1 cellular context compared by ENCODE assay signal in the genomic region with DNA sequence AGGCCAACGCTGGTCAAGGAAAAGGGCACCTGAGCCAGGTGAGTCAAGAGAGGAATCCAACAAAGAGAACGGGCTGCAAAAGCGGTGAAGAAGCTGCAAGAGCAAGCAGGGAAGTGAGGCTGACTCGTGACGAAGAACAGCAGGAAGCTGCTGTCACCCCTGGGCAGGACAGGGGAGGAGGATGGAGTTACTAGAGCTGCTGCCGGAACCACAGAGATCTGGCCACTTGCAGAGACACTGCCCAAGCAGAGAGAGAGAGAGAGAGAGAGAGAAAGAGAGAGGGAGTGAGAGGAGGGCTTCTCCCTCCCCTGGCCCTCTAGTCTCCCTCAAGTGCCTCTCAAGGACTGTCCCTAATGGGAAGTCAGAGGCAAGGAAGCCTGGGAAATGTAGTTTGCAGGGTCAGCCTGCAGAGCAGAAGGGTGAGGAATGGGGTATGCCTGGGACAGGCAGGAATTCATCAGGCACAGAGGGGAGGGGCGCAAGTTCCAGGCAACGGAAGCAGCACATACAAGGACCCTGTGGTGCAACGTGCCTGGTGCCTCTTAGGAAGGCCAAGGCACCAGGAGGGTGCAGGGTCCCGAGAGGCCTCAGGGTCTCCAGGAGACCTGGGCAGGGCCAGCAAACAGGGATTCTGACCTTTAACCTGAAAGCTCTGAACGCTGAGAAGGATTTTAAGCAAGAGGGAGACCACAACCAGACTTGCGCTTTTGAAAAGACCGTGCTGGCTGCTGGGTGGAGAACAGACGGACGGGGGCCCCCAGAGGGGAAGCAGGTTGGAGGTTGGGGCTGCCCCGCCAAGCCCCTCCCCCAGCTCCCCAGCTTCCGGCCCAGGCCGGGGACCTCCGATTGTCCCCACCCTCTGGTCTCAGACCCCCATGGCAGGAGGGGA.
TF ChIP-seq lines count a peak whose summit lies in the region.

No MANE protein-coding gene starts in this region.

TF ChIP-seq in GM12878, 131 proteins besides CTCF, POLR2A, EP300 and RAD21 (continued from another document):
- TF ChIP-seq, protein P1, sequence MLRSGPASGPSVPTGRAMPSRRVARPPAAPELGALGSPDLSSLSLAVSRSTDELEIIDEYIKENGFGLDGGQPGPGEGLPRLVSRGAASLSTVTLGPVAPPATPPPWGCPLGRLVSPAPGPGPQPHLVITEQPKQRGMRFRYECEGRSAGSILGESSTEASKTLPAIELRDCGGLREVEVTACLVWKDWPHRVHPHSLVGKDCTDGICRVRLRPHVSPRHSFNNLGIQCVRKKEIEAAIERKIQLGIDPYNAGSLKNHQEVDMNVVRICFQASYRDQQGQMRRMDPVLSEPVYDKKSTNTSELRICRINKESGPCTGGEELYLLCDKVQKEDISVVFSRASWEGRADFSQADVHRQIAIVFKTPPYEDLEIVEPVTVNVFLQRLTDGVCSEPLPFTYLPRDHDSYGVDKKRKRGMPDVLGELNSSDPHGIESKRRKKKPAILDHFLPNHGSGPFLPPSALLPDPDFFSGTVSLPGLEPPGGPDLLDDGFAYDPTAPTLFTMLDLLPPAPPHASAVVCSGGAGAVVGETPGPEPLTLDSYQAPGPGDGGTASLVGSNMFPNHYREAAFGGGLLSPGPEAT (IDR thresholded peaks at IDR 0.05; ENCODE audit: low read depth), result 0 out of 2 replicates have a peak, but pooled peaks have one; percentile 18
- TF ChIP-seq NBN (IDR thresholded peaks at IDR 0.05) (peak; percentile 75; the same call in 1 of the 2 replicates), CHD4 (IDR thresholded peaks at IDR 0.05) (no peak), SUZ12 (IDR thresholded peaks at IDR 0.05; ENCODE audit: unreplicated experiment) (no peak), RAD51 (IDR thresholded peaks at IDR 0.05) (peak; percentile 34; the same call in 1 of the 2 replicates), GABPA (IDR thresholded peaks at IDR 0.05; ENCODE audit: low read depth) (peak; percentile 68), IKZF1 (conservative IDR thresholded peaks at IDR 0.05) (peak; percentile 50), HDAC2 (IDR thresholded peaks at IDR 0.05) (no peak), SIX5 (IDR thresholded peaks at IDR 0.05; ENCODE audit: low read depth, low read length, severe bottlenecking) (peak; percentile 69), ZBED1 (IDR thresholded peaks at IDR 0.05; ENCODE audit: borderline replicate concordance) (no peak), LARP7 (IDR thresholded peaks at IDR 0.05) (no peak), NRF1 (conservative IDR thresholded peaks at IDR 0.05; ENCODE audit: low read depth, low read length) (no peak), SPI1 (IDR thresholded peaks at IDR 0.05; ENCODE audit: borderline replicate concordance, insufficient read depth, low read depth, low read length) (peak; percentile 47; the same call in 1 of the 2 replicates), MTA2 (IDR thresholded peaks at IDR 0.05; ENCODE audit: low read depth) (no peak), POLR2AphosphoS5 (IDR thresholded peaks at IDR 0.05; ENCODE audit: low read length) (no peak), CREM (IDR thresholded peaks at IDR 0.05; ENCODE audit: low read depth) (no peak; the same call in 1 of the 2 replicates), BHLHE40 (IDR thresholded peaks at IDR 0.05; ENCODE audit: borderline replicate concordance in 1 of 2, low read depth in 2 of 2, low read length in 1 of 2) (peak in 1 of 2 experiments; percentile 22; a peak in 1 of 4 replicates), NR2C2 (IDR thresholded peaks at IDR 0.05; ENCODE audit: borderline replicate concordance, control insufficient read depth, insufficient read length, low read depth) (no peak), RB1 (IDR thresholded peaks at IDR 0.05; ENCODE audit: borderline replicate concordance) (no peak)
- TF ChIP-seq, protein P2, sequence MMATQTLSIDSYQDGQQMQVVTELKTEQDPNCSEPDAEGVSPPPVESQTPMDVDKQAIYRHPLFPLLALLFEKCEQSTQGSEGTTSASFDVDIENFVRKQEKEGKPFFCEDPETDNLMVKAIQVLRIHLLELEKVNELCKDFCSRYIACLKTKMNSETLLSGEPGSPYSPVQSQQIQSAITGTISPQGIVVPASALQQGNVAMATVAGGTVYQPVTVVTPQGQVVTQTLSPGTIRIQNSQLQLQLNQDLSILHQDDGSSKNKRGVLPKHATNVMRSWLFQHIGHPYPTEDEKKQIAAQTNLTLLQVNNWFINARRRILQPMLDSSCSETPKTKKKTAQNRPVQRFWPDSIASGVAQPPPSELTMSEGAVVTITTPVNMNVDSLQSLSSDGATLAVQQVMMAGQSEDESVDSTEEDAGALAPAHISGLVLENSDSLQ (IDR thresholded peaks at IDR 0.05), result peak; percentile 36
- TF ChIP-seq, protein P3, sequence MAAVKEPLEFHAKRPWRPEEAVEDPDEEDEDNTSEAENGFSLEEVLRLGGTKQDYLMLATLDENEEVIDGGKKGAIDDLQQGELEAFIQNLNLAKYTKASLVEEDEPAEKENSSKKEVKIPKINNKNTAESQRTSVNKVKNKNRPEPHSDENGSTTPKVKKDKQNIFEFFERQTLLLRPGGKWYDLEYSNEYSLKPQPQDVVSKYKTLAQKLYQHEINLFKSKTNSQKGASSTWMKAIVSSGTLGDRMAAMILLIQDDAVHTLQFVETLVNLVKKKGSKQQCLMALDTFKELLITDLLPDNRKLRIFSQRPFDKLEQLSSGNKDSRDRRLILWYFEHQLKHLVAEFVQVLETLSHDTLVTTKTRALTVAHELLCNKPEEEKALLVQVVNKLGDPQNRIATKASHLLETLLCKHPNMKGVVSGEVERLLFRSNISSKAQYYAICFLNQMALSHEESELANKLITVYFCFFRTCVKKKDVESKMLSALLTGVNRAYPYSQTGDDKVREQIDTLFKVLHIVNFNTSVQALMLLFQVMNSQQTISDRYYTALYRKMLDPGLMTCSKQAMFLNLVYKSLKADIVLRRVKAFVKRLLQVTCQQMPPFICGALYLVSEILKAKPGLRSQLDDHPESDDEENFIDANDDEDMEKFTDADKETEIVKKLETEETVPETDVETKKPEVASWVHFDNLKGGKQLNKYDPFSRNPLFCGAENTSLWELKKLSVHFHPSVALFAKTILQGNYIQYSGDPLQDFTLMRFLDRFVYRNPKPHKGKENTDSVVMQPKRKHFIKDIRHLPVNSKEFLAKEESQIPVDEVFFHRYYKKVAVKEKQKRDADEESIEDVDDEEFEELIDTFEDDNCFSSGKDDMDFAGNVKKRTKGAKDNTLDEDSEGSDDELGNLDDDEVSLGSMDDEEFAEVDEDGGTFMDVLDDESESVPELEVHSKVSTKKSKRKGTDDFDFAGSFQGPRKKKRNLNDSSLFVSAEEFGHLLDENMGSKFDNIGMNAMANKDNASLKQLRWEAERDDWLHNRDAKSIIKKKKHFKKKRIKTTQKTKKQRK (IDR thresholded peaks at IDR 0.05; ENCODE audit: low read depth, low read length), result no peak
- TF ChIP-seq, protein P4, sequence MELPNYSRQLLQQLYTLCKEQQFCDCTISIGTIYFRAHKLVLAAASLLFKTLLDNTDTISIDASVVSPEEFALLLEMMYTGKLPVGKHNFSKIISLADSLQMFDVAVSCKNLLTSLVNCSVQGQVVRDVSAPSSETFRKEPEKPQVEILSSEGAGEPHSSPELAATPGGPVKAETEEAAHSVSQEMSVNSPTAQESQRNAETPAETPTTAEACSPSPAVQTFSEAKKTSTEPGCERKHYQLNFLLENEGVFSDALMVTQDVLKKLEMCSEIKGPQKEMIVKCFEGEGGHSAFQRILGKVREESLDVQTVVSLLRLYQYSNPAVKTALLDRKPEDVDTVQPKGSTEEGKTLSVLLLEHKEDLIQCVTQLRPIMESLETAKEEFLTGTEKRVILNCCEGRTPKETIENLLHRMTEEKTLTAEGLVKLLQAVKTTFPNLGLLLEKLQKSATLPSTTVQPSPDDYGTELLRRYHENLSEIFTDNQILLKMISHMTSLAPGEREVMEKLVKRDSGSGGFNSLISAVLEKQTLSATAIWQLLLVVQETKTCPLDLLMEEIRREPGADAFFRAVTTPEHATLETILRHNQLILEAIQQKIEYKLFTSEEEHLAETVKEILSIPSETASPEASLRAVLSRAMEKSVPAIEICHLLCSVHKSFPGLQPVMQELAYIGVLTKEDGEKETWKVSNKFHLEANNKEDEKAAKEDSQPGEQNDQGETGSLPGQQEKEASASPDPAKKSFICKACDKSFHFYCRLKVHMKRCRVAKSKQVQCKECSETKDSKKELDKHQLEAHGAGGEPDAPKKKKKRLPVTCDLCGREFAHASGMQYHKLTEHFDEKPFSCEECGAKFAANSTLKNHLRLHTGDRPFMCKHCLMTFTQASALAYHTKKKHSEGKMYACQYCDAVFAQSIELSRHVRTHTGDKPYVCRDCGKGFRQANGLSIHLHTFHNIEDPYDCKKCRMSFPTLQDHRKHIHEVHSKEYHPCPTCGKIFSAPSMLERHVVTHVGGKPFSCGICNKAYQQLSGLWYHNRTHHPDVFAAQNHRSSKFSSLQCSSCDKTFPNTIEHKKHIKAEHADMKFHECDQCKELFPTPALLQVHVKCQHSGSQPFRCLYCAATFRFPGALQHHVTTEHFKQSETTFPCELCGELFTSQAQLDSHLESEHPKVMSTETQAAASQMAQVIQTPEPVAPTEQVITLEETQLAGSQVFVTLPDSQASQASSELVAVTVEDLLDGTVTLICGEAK (IDR thresholded peaks at IDR 0.05; ENCODE audit: borderline replicate concordance), result peak; percentile 76; the same call in 1 of the 2 replicates
- TF ChIP-seq, protein P5, sequence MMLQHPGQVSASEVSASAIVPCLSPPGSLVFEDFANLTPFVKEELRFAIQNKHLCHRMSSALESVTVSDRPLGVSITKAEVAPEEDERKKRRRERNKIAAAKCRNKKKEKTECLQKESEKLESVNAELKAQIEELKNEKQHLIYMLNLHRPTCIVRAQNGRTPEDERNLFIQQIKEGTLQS (IDR thresholded peaks at IDR 0.05; ENCODE audit: borderline replicate concordance, extremely low read depth, low read depth, low read length), result no peak
